ENCODE assay signal across 8 cellular contexts in the genomic region with DNA sequence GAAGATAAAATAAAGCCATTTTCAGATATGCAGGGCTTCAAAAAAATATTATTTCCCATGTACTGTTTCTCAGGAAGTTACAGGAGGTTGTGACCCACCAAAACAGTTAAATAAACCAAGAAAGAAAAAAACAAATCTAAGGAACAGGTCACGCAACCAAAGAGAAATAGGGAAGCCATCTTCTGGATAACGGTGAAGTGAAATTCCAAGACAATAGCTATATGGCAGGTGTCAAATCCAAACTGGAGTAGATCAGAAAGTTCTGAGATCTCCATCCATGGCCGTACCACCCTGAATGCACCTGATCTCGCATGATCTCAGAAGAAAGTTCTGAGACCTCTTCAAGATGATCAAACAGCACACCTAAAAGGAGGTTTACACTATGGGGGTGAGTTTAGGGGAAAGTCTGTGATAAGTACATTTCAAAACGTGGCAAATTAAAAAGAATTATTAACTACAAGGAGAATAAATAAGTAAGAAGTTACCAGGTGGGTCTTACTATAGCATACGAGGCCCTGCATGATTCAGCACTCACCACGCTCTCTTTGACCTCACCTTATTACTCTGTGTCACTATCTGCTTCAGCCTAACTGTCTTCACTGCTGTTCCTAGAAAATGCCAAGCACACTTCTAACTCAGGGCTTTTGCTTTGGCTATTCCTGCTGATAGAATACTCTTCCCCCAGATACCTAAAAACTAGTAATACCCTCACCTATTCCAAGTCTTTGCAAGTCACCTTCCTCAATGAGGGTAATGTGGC.
"Had no signal": no experiment of that assay in that cellular context is flagged by ENCODE, and none has a peak within 500 bp of the region (broad histone marks: within the 10 kb centered on the region; RNA-seq: fewer than 3 reads in every experiment).

No MANE protein-coding gene starts in this region.

- H3K9me3 Mint-ChIP-seq: GM23338, H9, IgD-negative memory B cell had no signal

- DNase-seq: H9, HCEC 1CT, KG1 had no signal

- ATAC-seq: GM23338, HepG2 had no signal

- H3K4me1 Mint-ChIP-seq: GM23338, H9 had no signal

- H2AFZ ChIP-seq: GM23338 had no signal

- H3K27ac Mint-ChIP-seq: GM23338, IgD-negative memory B cell had no signal

- H3K4me2 ChIP-seq: GM23338 had no signal

- H3K27me3 Mint-ChIP-seq: IgD-negative memory B cell had no signal

- H3K4me3 ChIP-seq: GM23338 had no signal

- H3K4me3 Mint-ChIP-seq: GM23338, H9, IgD-negative memory B cell had no signal

- FAIRE-seq: H1, H54, HepG2 had no signal
